Comparison of ENCODE assay signal across 1 cellular context in the genomic region with DNA sequence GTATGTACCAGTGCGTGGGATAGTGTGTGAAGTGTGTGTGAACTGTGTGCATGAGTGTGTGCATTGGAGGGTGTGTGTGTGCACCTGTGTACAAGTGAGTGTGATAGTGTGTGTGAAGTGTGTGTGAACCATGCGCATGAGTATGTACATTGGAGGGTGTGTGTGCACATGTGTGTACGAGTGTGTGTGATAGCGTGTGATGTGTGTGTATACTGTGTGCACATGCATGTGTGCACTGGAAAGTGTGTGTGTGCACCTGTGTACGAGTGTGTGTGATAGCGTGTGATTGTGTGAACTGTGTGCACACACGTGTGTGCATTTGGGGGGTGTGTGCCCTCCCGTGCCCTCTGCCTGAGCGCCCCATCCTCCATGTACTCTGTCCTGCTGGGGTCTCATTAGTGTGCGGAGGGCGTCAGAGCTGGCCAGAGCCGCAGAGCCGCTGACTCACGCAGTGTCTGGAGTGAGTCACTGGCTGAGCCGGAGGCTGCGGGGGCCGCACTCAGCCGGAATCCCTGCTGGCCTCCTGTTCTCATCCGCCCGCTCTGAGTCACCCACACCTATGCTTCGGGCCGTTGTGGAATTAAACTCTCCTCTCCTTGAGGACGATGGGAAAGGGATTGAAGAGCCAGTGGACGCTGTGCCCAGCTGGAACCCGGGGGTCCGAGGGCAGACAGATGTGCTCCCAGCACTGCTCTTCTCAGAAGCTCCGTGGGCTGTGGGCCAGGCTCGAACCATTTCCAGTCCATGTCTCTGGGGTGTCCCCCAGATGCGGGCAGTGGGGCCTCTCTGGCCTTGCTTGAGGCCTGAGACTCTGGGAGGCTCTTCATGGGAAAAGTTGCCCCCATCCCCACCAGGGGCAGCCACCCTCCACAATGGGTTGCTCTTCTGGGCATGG.
TF ChIP-seq lines count a peak whose summit lies in the region.

No MANE protein-coding gene starts in this region.

TF ChIP-seq in GM12878, 131 proteins besides CTCF, POLR2A, EP300 and RAD21:
- TF ChIP-seq, protein P1, sequence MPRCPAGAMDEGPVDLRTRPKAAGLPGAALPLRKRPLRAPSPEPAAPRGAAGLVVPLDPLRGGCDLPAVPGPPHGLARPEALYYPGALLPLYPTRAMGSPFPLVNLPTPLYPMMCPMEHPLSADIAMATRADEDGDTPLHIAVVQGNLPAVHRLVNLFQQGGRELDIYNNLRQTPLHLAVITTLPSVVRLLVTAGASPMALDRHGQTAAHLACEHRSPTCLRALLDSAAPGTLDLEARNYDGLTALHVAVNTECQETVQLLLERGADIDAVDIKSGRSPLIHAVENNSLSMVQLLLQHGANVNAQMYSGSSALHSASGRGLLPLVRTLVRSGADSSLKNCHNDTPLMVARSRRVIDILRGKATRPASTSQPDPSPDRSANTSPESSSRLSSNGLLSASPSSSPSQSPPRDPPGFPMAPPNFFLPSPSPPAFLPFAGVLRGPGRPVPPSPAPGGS (IDR thresholded peaks at IDR 0.05; ENCODE audit: borderline replicate concordance, insufficient read depth, low read depth, low read length, poor library complexity, severe bottlenecking) = peak; percentile 27
- no peak for TF ChIP-seq BMI1 (IDR thresholded peaks at IDR 0.05; ENCODE audit: borderline replicate concordance)
TF ChIP-seq in GM12878: peak in this region for 1.
